ENCODE assay signal across 12 cellular contexts in the genomic region with DNA sequence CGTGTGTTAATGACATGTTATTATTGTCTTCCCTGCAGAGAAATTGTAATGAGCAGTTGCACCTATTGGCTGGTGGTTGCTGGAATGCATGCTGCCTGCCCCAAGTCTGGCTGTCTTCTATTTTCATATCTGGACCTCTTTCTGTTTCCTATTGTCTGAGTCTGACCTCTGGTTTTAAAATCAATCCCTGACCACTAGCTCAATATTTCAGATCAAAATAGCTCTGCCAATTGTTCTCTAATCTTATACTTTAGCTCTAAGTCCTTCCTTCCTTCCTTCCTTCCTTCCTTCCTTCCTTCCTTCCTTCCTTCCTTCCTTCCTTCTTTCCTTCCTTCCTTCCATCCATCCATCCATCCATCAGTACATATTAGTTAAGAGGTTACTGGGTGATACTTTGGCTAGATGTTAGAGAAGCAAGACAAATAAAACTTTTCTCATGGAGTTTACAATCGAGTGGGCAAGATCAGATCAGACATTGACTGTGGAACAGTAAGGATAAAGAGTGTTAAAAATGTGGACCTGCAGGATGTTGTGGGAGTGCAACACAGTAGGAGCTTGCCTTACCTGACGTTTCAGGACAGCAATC.
DNase-seq lines count a peak whose midpoint lies in the region; ATAC-seq lines count a peak whose summit lies in the region.
"Had no signal": no experiment of that assay in that cellular context is flagged by ENCODE, and none has a peak within 500 bp of the region (broad histone marks: within the 10 kb centered on the region; RNA-seq: fewer than 3 reads in every experiment).

No MANE protein-coding gene starts in this region.

- POLR2A ChIA-PET in naive thymus-derived CD8-positive, alpha-beta T cell (lab: Charles Lee): no interaction called here

- H3K4me3 Mint-ChIP-seq in CD4-positive, CD25-positive, alpha-beta regulatory T cell: no peak overlapping the region
- no peak overlapping the region for H3K4me3 Mint-ChIP-seq in naive thymus-derived CD8-positive, alpha-beta T cell
- H3K4me3 Mint-ChIP-seq: CD14-positive monocyte; CD8-positive, alpha-beta T cell; H9 had no signal

- no peaks in the 10 kb centered on the region for H3K36me3 Mint-ChIP-seq in CD4-positive, CD25-positive, alpha-beta regulatory T cell
- H3K36me3 Mint-ChIP-seq in naive thymus-derived CD8-positive, alpha-beta T cell: peaks cover 0 to 14% (median 10%) of the 10 kb centered on the region in 3 donors
- H3K36me3 Mint-ChIP-seq: CD14-positive monocyte; CD8-positive, alpha-beta T cell had no signal

- H3K27me3 ChIP-seq in CD4-positive, CD25-positive, alpha-beta regulatory T cell (ENCODE audit: control insufficient read depth, insufficient read depth, low read length): no peaks in the 10 kb centered on the region

- H3K4me1 Mint-ChIP-seq in CD4-positive, CD25-positive, alpha-beta regulatory T cell: peaks cover 17 to 30% (median 19%) of the 10 kb centered on the region in 4 donors
- H3K4me1 Mint-ChIP-seq in naive thymus-derived CD8-positive, alpha-beta T cell: peaks cover 20 to 39% (median 31%) of the 10 kb centered on the region in 4 donors
- H3K4me1 Mint-ChIP-seq: CD14-positive monocyte, H9 had no signal

- H3K9me3 ChIP-seq in CD4-positive, CD25-positive, alpha-beta regulatory T cell (ENCODE audit: control insufficient read depth in 2 of 2, low read length in 2 of 2): no peaks in the 10 kb centered on the region

- no peaks in the 10 kb centered on the region for H3K36me3 ChIP-seq in CD4-positive, CD25-positive, alpha-beta regulatory T cell (ENCODE audit: control insufficient read depth, insufficient read depth, low read length)

- H3K27me3 Mint-ChIP-seq in CD4-positive, CD25-positive, alpha-beta regulatory T cell: no peaks in the 10 kb centered on the region
- no peaks in the 10 kb centered on the region for H3K27me3 Mint-ChIP-seq in naive thymus-derived CD8-positive, alpha-beta T cell

- ATAC-seq in CD4-positive, CD25-positive, alpha-beta regulatory T cell (ENCODE audit: low read depth in 2 of 2): no peak
- ATAC-seq in naive thymus-derived CD8-positive, alpha-beta T cell: no peak
- ATAC-seq in HG03135 (IDR thresholded peaks at IDR 0.05; ENCODE audit: unreplicated experiment): no peak
- ATAC-seq in HG03457 (IDR thresholded peaks at IDR 0.05; ENCODE audit: unreplicated experiment): no peak
- ATAC-seq: CD8-positive, alpha-beta T cell had no signal

- H3K4me1 ChIP-seq in CD4-positive, CD25-positive, alpha-beta regulatory T cell (ENCODE audit: control insufficient read depth, insufficient read depth, low read length, poor library complexity, severe bottlenecking): peaks cover 7% of the 10 kb centered on the region

- H3K9me3 Mint-ChIP-seq in CD4-positive, CD25-positive, alpha-beta regulatory T cell: peaks cover 0 to 8% (median 2%) of the 10 kb centered on the region in 7 donors
- peaks cover 0 to 30% (median 11%) of the 10 kb centered on the region in 9 donors for H3K9me3 Mint-ChIP-seq in naive thymus-derived CD8-positive, alpha-beta T cell
- H3K9me3 Mint-ChIP-seq: H9 had no signal

- no peak overlapping the region for H3K27ac ChIP-seq in CD4-positive, CD25-positive, alpha-beta regulatory T cell (ENCODE audit: insufficient read depth, low read length, poor library complexity, severe bottlenecking)
- H3K27ac ChIP-seq: HL-60 had no signal

- no peak overlapping the region for H3K4me3 ChIP-seq in CD4-positive, CD25-positive, alpha-beta regulatory T cell (ENCODE audit: low read depth, low read length)

- no peak for DNase-seq in CD4-positive, CD25-positive, alpha-beta regulatory T cell
- peak in 2 of 3 experiments; percentile 31 to 79 for DNase-seq in NCI-H1417 (lab: John Stamatoyannopoulos, UW)
- DNase-seq in NCI-H69 (lab: John Stamatoyannopoulos, UW): peak; percentile 94
- DNase-seq in naive thymus-derived CD8-positive, alpha-beta T cell: no peak
- no peak for DNase-seq in ecto neural progenitor cell (ENCODE audit: low spot score)
- DNase-seq: AML-193; CD8-positive, alpha-beta T cell; H9 had no signal

- peak overlapping the region in 2 of 3 donors; percentile 14 to 24 for H3K27ac Mint-ChIP-seq in CD4-positive, CD25-positive, alpha-beta regulatory T cell
- H3K27ac Mint-ChIP-seq in naive thymus-derived CD8-positive, alpha-beta T cell: peak overlapping the region in 6 of 10 donors; percentile 0 to 65 (median 13)
- H3K27ac Mint-ChIP-seq: CD14-positive monocyte; CD8-positive, alpha-beta T cell; H9 had no signal

Comparison
In these comparisons a context has a peak if more than half of its experiments do, and no peak if none do; other contexts are left out.
1. DNase-seq: peak in NCI-H1417 (2 of 3) and NCI-H69 (single experiment); none in CD4-positive, CD25-positive, alpha-beta regulatory T cell (0 of 3), naive thymus-derived CD8-positive, alpha-beta T cell (0 of 10) and ecto neural progenitor cell (single experiment).